ENCODE assay signal across 33 cellular contexts in the genomic region with DNA sequence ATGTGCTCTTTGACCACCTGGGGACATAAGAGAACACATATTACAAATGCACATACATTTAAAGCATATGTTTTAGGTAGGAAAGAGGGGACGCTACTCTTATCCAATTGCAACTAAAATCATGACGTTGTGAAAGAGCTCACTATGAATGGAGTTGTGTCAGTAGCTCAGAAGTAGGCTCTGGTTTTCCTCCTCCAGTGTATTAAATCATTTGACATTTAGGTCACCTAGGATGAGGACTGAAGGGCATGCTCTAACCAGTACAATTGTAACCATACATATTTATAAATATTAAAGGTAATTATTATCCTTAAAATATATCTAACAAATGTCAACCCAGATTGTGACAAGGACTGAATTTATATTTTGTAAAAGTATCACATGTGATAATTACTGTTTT.
"Had no signal": no experiment of that assay in that cellular context is flagged by ENCODE, and none has a peak within 500 bp of the region (broad histone marks: within the 10 kb centered on the region; RNA-seq: fewer than 3 reads in every experiment).

No MANE protein-coding gene starts in this region.

- H3K4me3 ChIP-seq: MG63 had no signal

- DNase-seq: Karpas-422, Kasumi-1, KBM-7, KG1, MG63, MM.1S, NCI-H1048, NCI-H1092, NCI-H1092 treated with DMSO at 0.1 percent for 48 hours, NCI-H1105, NCI-H1105 treated with DMSO at 0.1 percent for 48 hours, NCI-H1417 treated with DMSO at 0.1 percent for 48 hours, NCI-H1436, NCI-H1436 treated with DMSO at 0.1 percent for 48 hours, NCI-H146, NCI-H1694, NCI-H1694 treated with DMSO at 0.1 percent for 48 hours, NCI-H187, NCI-H187 treated with DMSO at 0.1 percent for 48 hours, NCI-H1930, NCI-H2029, NCI-H2029 treated with DMSO at 0.1 percent for 48 hours, NCI-H2081 treated with DMSO at 0.1 percent for 48 hours, NCI-H2107, NCI-H2171, NCI-H2171 treated with DMSO at 0.1 percent for 48 hours, NCI-H2227 treated with DMSO at 0.1 percent for 48 hours, NCI-H226, NCI-H345, NCI-H446, NCI-H446 treated with DMSO at 0.1 percent for 48 hours, NCI-H510A had no signal

- H3K27me3 ChIP-seq: MG63 had no signal

- H3K27ac ChIP-seq: KMS-11 had no signal

- H3K36me3 ChIP-seq: MG63 had no signal

- H3K4me2 ChIP-seq: KMS-11 had no signal

- H3K9ac ChIP-seq: KMS-11 had no signal

- H3K9me3 ChIP-seq: MG63 had no signal
